Comparison of ENCODE assay signal across 8 cellular contexts in genomic region chr6:43476744-43477143, GRCh38. TPM values are rescaled to one million over a fixed set of nuclear protein-coding genes. Genes with fewer than 3 reads are reported as not detected.
A peak's percentile ranks its signal among the peaks of the same experiment; 100 is the strongest.
DNase-seq lines count a peak whose midpoint lies in the region; ATAC-seq, FAIRE-seq and TF ChIP-seq lines count a peak whose summit lies in the region.

No MANE protein-coding gene starts in this region.

- 47% methylated on average over 2 of the region's 2 CpGs for WGBS in A549 (ENCODE audit: missing lambda C conversion rate)

- H3K4me3 ChIP-seq in A549 (peak overlapping the region; percentile 83), HEK293 (ENCODE audit: low read depth, low read length) (peak overlapping the region; percentile 81), astrocyte of the cerebellum (ENCODE audit: low read depth, low read length) (peak overlapping the region; percentile 68), mucosa of rectum (ENCODE audit: low read length in 2 of 2) (peak overlapping the region in 1 of 2 donors; percentile 83)

- H3K4me2 ChIP-seq in A549, result peak overlapping the region; percentile 100

- TF ChIP-seq POLR2A in A549 (IDR thresholded peaks at IDR 0.05; ENCODE audit: low read length), result no peak

- ATAC-seq in A549, result peak; percentile 45 to 69; a peak in 4 of 6 replicates
- no peak for ATAC-seq in HG03521 (IDR thresholded peaks at IDR 0.05; ENCODE audit: unreplicated experiment)
- no peak for ATAC-seq in HG03159 (IDR thresholded peaks at IDR 0.05; ENCODE audit: unreplicated experiment)

- POLR2A ChIA-PET in A549 (lab: Yijun Ruan, JAX), result interaction anchor here (0.7 to 1.2 kb wide), 4 partner anchors 10 to 528 kb away, joined by 3 to 5 read pairs (median 4); partner anchors contain the start of gene ABCC10
- POLR2A ChIA-PET in HEK293 (lab: Yijun Ruan, JAX), result interaction anchor here (0.6 to 1.7 kb wide), 19 partner anchors 9 to 604 kb away, joined by 3 to 13 read pairs (median 5); partner anchors contain the start of genes ABCC10, POLR1C, YIPF3 and ZNF318

- no peak for TF ChIP-seq EP300 in A549 (IDR thresholded peaks at IDR 0.05)

- DNase-seq in A549 (ENCODE audit: low read depth in 1 of 2, low spot score in 1 of 2), result no peak
- DNase-seq in astrocyte of the cerebellum (ENCODE audit: low read depth), result no peak
- DNase-seq in midbrain (lab: John Stamatoyannopoulos, UW), result no peak
- no peak for DNase-seq in activated CD8-positive, alpha-beta memory T cell treated with anti-CD3 and anti-CD28 coated beads for 24 hours

- peak overlapping the region; percentile 36 to 39 for H3K9ac ChIP-seq in mucosa of rectum (ENCODE audit: low read depth in 1 of 2, low read length in 2 of 2)

- H3K4me1 ChIP-seq in A549 (peaks cover 20% of the 10 kb centered on the region; the same call in 2 of the 3 replicates), HEK293 (ENCODE audit: control insufficient read depth, insufficient read depth, low read length) (peaks cover 10% of the 10 kb centered on the region), mucosa of rectum (ENCODE audit: control insufficient read depth in 2 of 2, insufficient read depth in 2 of 2, low read length in 2 of 2) (peaks cover 8 to 11% of the 10 kb centered on the region in 2 donors)

- H3K9me3 ChIP-seq in A549, result no peaks in the 10 kb centered on the region
- H3K9me3 ChIP-seq in HEK293 (ENCODE audit: control insufficient read depth, insufficient read depth, low read depth, low read length), result no peaks in the 10 kb centered on the region
- no peaks in the 10 kb centered on the region for H3K9me3 ChIP-seq in mucosa of rectum (ENCODE audit: control insufficient read depth in 2 of 2, low read length in 2 of 2)

- no peak for TF ChIP-seq RAD21 in A549 (conservative IDR thresholded peaks at IDR 0.05 in 1 of 2, IDR thresholded peaks at IDR 0.05 in 1 of 2)

- H3K36me3 ChIP-seq in HEK293 (ENCODE audit: control insufficient read depth in 2 of 2, insufficient read depth in 1 of 2, low read length in 2 of 2), result peaks cover 0 to 19% of the 10 kb centered on the region in 2 experiments; a peak in 2 of 3 replicates
- no peaks in the 10 kb centered on the region for H3K36me3 ChIP-seq in mucosa of rectum (ENCODE audit: control insufficient read depth in 2 of 2, insufficient read depth in 2 of 2, low read length in 2 of 2)

- H3K27ac ChIP-seq in A549, result peak overlapping the region; percentile 84 to 98
- H3K27ac ChIP-seq in HEK293 (ENCODE audit: extremely low read depth, low read depth, low read length), result peak overlapping the region; percentile 50; the same call in 1 of the 2 replicates
- no peak overlapping the region for H3K27ac ChIP-seq in mucosa of rectum (ENCODE audit: low read depth in 2 of 2, low read length in 2 of 2)

- CTCF ChIA-PET in A549 (lab: Yijun Ruan, JAX) (interaction anchor here (1.7 kb wide), 1 partner anchor 29 kb away, joined by 3 read pairs; no protein-coding TSS in a partner anchor), HEK293 (lab: Yijun Ruan, JAX) (interaction anchor here (0.9 to 2.0 kb wide), 3 partner anchors 20 to 31 kb away, joined by 3 to 9 read pairs (median 3); no protein-coding TSS in a partner anchor)

- TF ChIP-seq CTCF in A549 (IDR thresholded peaks at IDR 0.05) (no peak), HEK293 (tag by site-specific recombination; IDR thresholded peaks at IDR 0.05) (no peak), astrocyte of the cerebellum (IDR thresholded peaks at IDR 0.05; ENCODE audit: low read depth, low read length, missing control alignments) (no peak)

- no peak for FAIRE-seq in A549 (lab: Jason Lieb, UNC)

- no peaks in the 10 kb centered on the region for H3K27me3 ChIP-seq in mucosa of rectum (ENCODE audit: control insufficient read depth in 2 of 2, insufficient read depth in 2 of 2, low read length in 2 of 2)

- in situ Hi-C loops in astrocyte of the cerebellum (cut with HindIII; ENCODE audit: low sequenced_read_pairs), result no loop called here

TF ChIP-seq in A549, 52 proteins besides CTCF, POLR2A, EP300 and RAD21:
- TF ChIP-seq ESRRA (IDR thresholded peaks at IDR 0.05; ENCODE audit: borderline replicate concordance, low read length) (no peak), USF2 (IDR thresholded peaks at IDR 0.05) (no peak)

TF ChIP-seq in HEK293, 187 proteins besides CTCF, POLR2A, EP300 and RAD21:
- TF ChIP-seq ZNF558 (tag by site-specific recombination; IDR thresholded peaks at IDR 0.05) (no peak), ZNF112 (tag by site-specific recombination; IDR thresholded peaks at IDR 0.05) (no peak), ZNF426 (tag by site-specific recombination; IDR thresholded peaks at IDR 0.05) (no peak), WT1 (tag by site-specific recombination; IDR thresholded peaks at IDR 0.05) (no peak), ZNF704 (tag by site-specific recombination; IDR thresholded peaks at IDR 0.05) (no peak), ZNF768 (tag by site-specific recombination; IDR thresholded peaks at IDR 0.05) (no peak), ZNF121 (tag by site-specific recombination; IDR thresholded peaks at IDR 0.05) (no peak), SP7 (tag by site-specific recombination; IDR thresholded peaks at IDR 0.05) (no peak), HOXC10 (CRISPR knock-in tag; IDR thresholded peaks at IDR 0.05) (no peak), ZNF324 (tag by site-specific recombination; IDR thresholded peaks at IDR 0.05) (no peak), TCF7L2 (IDR thresholded peaks at IDR 0.05; ENCODE audit: borderline replicate concordance, low read depth, low read length) (no peak), GLI2 (tag by site-specific recombination; IDR thresholded peaks at IDR 0.05; ENCODE audit: borderline replicate concordance, low read depth) (no peak), GFI1B (tag by site-specific recombination; IDR thresholded peaks at IDR 0.05) (no peak), KLF16 (tag by site-specific recombination; IDR thresholded peaks at IDR 0.05) (no peak), HOXA7 (CRISPR knock-in tag; IDR thresholded peaks at IDR 0.05; ENCODE audit: borderline replicate concordance) (no peak), ZNF501 (tag by site-specific recombination; IDR thresholded peaks at IDR 0.05) (no peak), KLF1 (tag by site-specific recombination; IDR thresholded peaks at IDR 0.05) (no peak), RBAK (tag by site-specific recombination; IDR thresholded peaks at IDR 0.05) (no peak), ZNF521 (tag by site-specific recombination; IDR thresholded peaks at IDR 0.05) (no peak)

RNA-seq across cellular contexts. Expression of gene TJAP1, which starts 0.6 kb away (rescaled TPM):
- polyA plus RNA-seq in A549 (2011; rRNA removed) (12.7 and 15.7 TPM in 2 replicates), A549 (2017; fragmentation: RNase III; extraction: RNeasy Plus Mini Kit Qiagen cat#74134 plus additional on column Dnase treatment) (12.7 to 13.7 TPM (median 13.1 TPM) in 3 replicates)
- 20.3 and 22.3 TPM in 2 replicates for polyA plus RNA-seq in A549 (2012; cell fraction: cytosol; rRNA removed)
- 76.6 and 77.3 TPM in 2 replicates for polyA plus RNA-seq in A549 (2012; cell fraction: nucleus; rRNA removed)
- polyA minus RNA-seq in A549 (2011; rRNA and poly(A)+ RNA removed), result 9.9 and 12.7 TPM in 2 replicates

RNA-seq across cellular contexts. Expression of gene DLK2, which starts 21.4 kb away (rescaled TPM):
- polyA plus RNA-seq in A549 (2011; rRNA removed), result 2.9 and 3.4 TPM in 2 replicates
- polyA plus RNA-seq in A549 (2012; cell fraction: cytosol; rRNA removed), result 11.1 and 13.5 TPM in 2 replicates
- 14.6 and 15.5 TPM in 2 replicates for polyA plus RNA-seq in A549 (2012; cell fraction: nucleus; rRNA removed)
- polyA plus RNA-seq in A549 (2017; fragmentation: RNase III; extraction: RNeasy Plus Mini Kit Qiagen cat#74134 plus additional on column Dnase treatment), result 2.2 to 2.6 TPM (median 2.5 TPM) in 3 replicates
- polyA minus RNA-seq in A549 (2011; rRNA and poly(A)+ RNA removed), result 2.6 and 4.0 TPM in 2 replicates

RNA-seq across cellular contexts. Expression of gene LRRC73, which starts 33.4 kb away (rescaled TPM):
- polyA plus RNA-seq in A549 (2011; rRNA removed) (0.24 and 0.26 TPM in 2 replicates), A549 (2017; fragmentation: RNase III; extraction: RNeasy Plus Mini Kit Qiagen cat#74134 plus additional on column Dnase treatment) (0.61 to 0.72 TPM (median 0.71 TPM) in 3 replicates)
- polyA plus RNA-seq in A549 (2012; cell fraction: cytosol; rRNA removed), result 0.63 and 0.74 TPM in 2 replicates
- polyA plus RNA-seq in A549 (2012; cell fraction: nucleus; rRNA removed), result 0.44 and 0.85 TPM in 2 replicates
- polyA minus RNA-seq in A549 (2011; rRNA and poly(A)+ RNA removed), result 0.24 and 0.37 TPM in 2 replicates

RNA-seq across cellular contexts. Expression of gene YIPF3, which starts 40.0 kb away (rescaled TPM):
- 99.5 and 108 TPM in 2 replicates for polyA plus RNA-seq in A549 (2011; rRNA removed)
- polyA plus RNA-seq in A549 (2012; cell fraction: cytosol; rRNA removed), result 61.2 and 86.9 TPM in 2 replicates
- 126 and 139 TPM in 2 replicates for polyA plus RNA-seq in A549 (2012; cell fraction: nucleus; rRNA removed)
- polyA plus RNA-seq in A549 (2017; fragmentation: RNase III; extraction: RNeasy Plus Mini Kit Qiagen cat#74134 plus additional on column Dnase treatment), result 51.6 to 72.0 TPM (median 63.4 TPM) in 3 replicates
- 147 and 208 TPM in 2 replicates for polyA minus RNA-seq in A549 (2011; rRNA and poly(A)+ RNA removed)

RNA-seq across cellular contexts. Expression of gene POLR1C, which starts 40.1 kb away (rescaled TPM):
- 63.1 and 85.1 TPM in 2 replicates for polyA plus RNA-seq in A549 (2011; rRNA removed)
- 47.4 and 52.1 TPM in 2 replicates for polyA plus RNA-seq in A549 (2012; cell fraction: cytosol; rRNA removed)
- polyA plus RNA-seq in A549 (2012; cell fraction: nucleus; rRNA removed), result 62.6 and 88.5 TPM in 2 replicates
- polyA plus RNA-seq in A549 (2017; fragmentation: RNase III; extraction: RNeasy Plus Mini Kit Qiagen cat#74134 plus additional on column Dnase treatment), result 46.5 to 50.0 TPM (median 48.5 TPM) in 3 replicates
- 43.9 and 44.2 TPM in 2 replicates for polyA minus RNA-seq in A549 (2011; rRNA and poly(A)+ RNA removed)

Comparison
In these comparisons a context has a peak if more than half of its experiments do, and no peak if none do; other contexts are left out.
1. ATAC-seq: peak in A549 (2 of 2); none in HG03521 (single experiment) and HG03159 (single experiment).
2. H3K27ac ChIP-seq: peak in A549 (2 of 2) and HEK293 (single experiment); none in mucosa of rectum (0 of 2).